Comparison of ENCODE assay signal across 12 cellular contexts in genomic region chr17:82489117-82489516, GRCh38. TPM values are rescaled to one million over a fixed set of nuclear protein-coding genes. Genes with fewer than 3 reads are reported as not detected.
DNase-seq lines count a peak whose midpoint lies in the region; ATAC-seq and TF ChIP-seq lines count a peak whose summit lies in the region.
"Had no signal": no experiment of that assay in that cellular context is flagged by ENCODE, and none has a peak within 500 bp of the region (broad histone marks: within the 10 kb centered on the region; RNA-seq: fewer than 3 reads in every experiment).

No MANE protein-coding gene starts in this region.

- H3K9me3 ChIP-seq in SK-N-SH (no peaks in the 10 kb centered on the region), right atrium auricular region (no peaks in the 10 kb centered on the region), subcutaneous abdominal adipose tissue (ENCODE audit: control insufficient read depth in 5 of 5, low read length in 5 of 5) (no peaks in the 10 kb centered on the region)

- H3K9ac ChIP-seq in SK-N-SH: no peak overlapping the region
- H3K9ac ChIP-seq in subcutaneous abdominal adipose tissue (ENCODE audit: low read length in 5 of 5): no peak overlapping the region

- H3K36me3 ChIP-seq in SK-N-SH (replicated peaks in 1 of 2; ENCODE audit: control insufficient read depth in 1 of 2, insufficient read depth in 2 of 2, low read length in 1 of 2): peaks cover 28 to 33% of the 10 kb centered on the region in 2 experiments
- H3K36me3 ChIP-seq in brain microvascular endothelial cell (replicated peaks): peaks cover 25% of the 10 kb centered on the region
- peaks cover 38% of the 10 kb centered on the region for H3K36me3 ChIP-seq in right atrium auricular region
- peaks cover 0 to 51% (median 34%) of the 10 kb centered on the region in 5 donors for H3K36me3 ChIP-seq in subcutaneous abdominal adipose tissue (ENCODE audit: control insufficient read depth in 5 of 5, insufficient read depth in 5 of 5, low read length in 5 of 5)

- no peak for TF ChIP-seq EP300 in SK-N-SH (IDR thresholded peaks at IDR 0.05; ENCODE audit: borderline replicate concordance in 1 of 2, low read depth in 1 of 2, low read length in 1 of 2)

- ATAC-seq in SK-N-SH treated with all-trans-retinoic acid at 6 μM for 48 hours: peak; percentile 10; the same call in 2 of the 3 replicates
- no peak for ATAC-seq in GM19035 (IDR thresholded peaks at IDR 0.05; ENCODE audit: unreplicated experiment)

- no peak overlapping the region for H2AFZ ChIP-seq in SK-N-SH (ENCODE audit: low read depth)

- H3K4me1 ChIP-seq in SK-N-SH (ENCODE audit: control insufficient read depth in 1 of 2, insufficient read depth in 2 of 2, low read depth in 1 of 2, low read length in 1 of 2): peaks cover 5 to 8% of the 10 kb centered on the region in 2 experiments; a peak in 2 of 4 replicates
- peaks cover 0 to 15% of the 10 kb centered on the region in 2 donors for H3K4me1 ChIP-seq in right atrium auricular region
- peaks cover 2 to 28% (median 21%) of the 10 kb centered on the region in 5 donors for H3K4me1 ChIP-seq in subcutaneous abdominal adipose tissue (ENCODE audit: control insufficient read depth in 5 of 5, insufficient read depth in 5 of 5, low read length in 5 of 5)

- no peak overlapping the region for H3K27ac ChIP-seq in SK-N-SH (ENCODE audit: low read depth in 2 of 2, low read length in 1 of 2)
- H3K27ac ChIP-seq in brain microvascular endothelial cell: no peak overlapping the region
- peak overlapping the region; percentile 77 to 78 for H3K27ac ChIP-seq in right atrium auricular region
- peak overlapping the region; percentile 85 for H3K27ac ChIP-seq in subcutaneous abdominal adipose tissue (ENCODE audit: low read depth, low read length)
- H3K27ac ChIP-seq: 22Rv1 had no signal

- H3F3A ChIP-seq in SK-N-SH (replicated peaks; ENCODE audit: insufficient read depth): peaks cover 39% of the 10 kb centered on the region

- H3K4me2 ChIP-seq in SK-N-SH: no peak overlapping the region

- whole genome bisulfite sequencing in SK-N-SH (ENCODE audit: low lambda C conversion rate): 80% methylated on average over 8 of the region's 8 CpGs

- no peak for TF ChIP-seq RAD21 in SK-N-SH (IDR thresholded peaks at IDR 0.05; ENCODE audit: low read length)

- no peak for DNase-seq in SK-N-SH
- peak; percentile 12 for DNase-seq in brain microvascular endothelial cell
- DNase-seq in right atrium auricular region (ENCODE audit: low spot score): peak; percentile 86
- no peak for DNase-seq in cerebellum (ENCODE audit: low spot score)
- DNase-seq in NCI-H1092 treated with DMSO at 0.1 percent for 48 hours (lab: John Stamatoyannopoulos, UW): no peak
- DNase-seq: cortex of kidney, NCI-H1105, T-cell had no signal

- TF ChIP-seq CTCF in SK-N-SH (IDR thresholded peaks at IDR 0.05) (no peak), brain microvascular endothelial cell (IDR thresholded peaks at IDR 0.05; ENCODE audit: low read depth, low read length, missing control alignments) (no peak), right atrium auricular region (IDR thresholded peaks at IDR 0.05) (no peak)

- H3K27me3 ChIP-seq in SK-N-SH (ENCODE audit: insufficient read depth): no peaks in the 10 kb centered on the region
- H3K27me3 ChIP-seq in brain microvascular endothelial cell (replicated peaks): no peaks in the 10 kb centered on the region
- no peaks in the 10 kb centered on the region for H3K27me3 ChIP-seq in right atrium auricular region
- no peaks in the 10 kb centered on the region for H3K27me3 ChIP-seq in subcutaneous abdominal adipose tissue (ENCODE audit: control insufficient read depth in 5 of 5, insufficient read depth in 4 of 5, low read length in 5 of 5)

- H3K79me2 ChIP-seq in SK-N-SH (ENCODE audit: insufficient read depth): no peaks in the 10 kb centered on the region

- no peaks in the 10 kb centered on the region for H4K20me1 ChIP-seq in SK-N-SH (ENCODE audit: insufficient read depth)

- in situ Hi-C loops in brain microvascular endothelial cell (cut with HindIII; ENCODE audit: low pct_ligation_motif_present, low sequenced_read_pairs): no loop called here

- POLR2A ChIA-PET in SK-N-SH (lab: Yijun Ruan, JAX): interaction anchor here (0.6 to 1.7 kb wide), 2 partner anchors 27 to 271 kb away, joined by 4 read pairs; no protein-coding TSS in a partner anchor

- H3K9me2 ChIP-seq in SK-N-SH: no peaks in the 10 kb centered on the region

- H3K4me3 ChIP-seq in SK-N-SH (ENCODE audit: low read depth in 2 of 2, low read length in 1 of 2) (no peak overlapping the region), brain microvascular endothelial cell (ENCODE audit: low read depth, low read length) (no peak overlapping the region), right atrium auricular region (no peak overlapping the region), subcutaneous abdominal adipose tissue (ENCODE audit: low read depth in 1 of 5, low read length in 5 of 5) (no peak overlapping the region)

- CTCF ChIA-PET in SK-N-SH (lab: Yijun Ruan, JAX): interaction anchor here (0.8 to 1.6 kb wide), 8 partner anchors 12 to 61 kb away, joined by 3 to 4 read pairs (median 3); partner anchors contain the start of gene FOXK2

TF ChIP-seq in SK-N-SH treated with all-trans-retinoic acid at 6 μM for 48 hours, 23 proteins besides CTCF, POLR2A, EP300 and RAD21 (continues in another document):
- TF ChIP-seq ZNF565 (CRISPR knock-in tag; conservative IDR thresholded peaks at IDR 0.05; ENCODE audit: low read depth) (no peak), PATZ1 (CRISPR knock-in tag; IDR thresholded peaks at IDR 0.05; ENCODE audit: borderline replicate concordance) (no peak)

TF ChIP-seq in SK-N-SH, 30 proteins besides CTCF, POLR2A, EP300 and RAD21:
- no peak for TF ChIP-seq USF1 (IDR thresholded peaks at IDR 0.05; ENCODE audit: borderline replicate concordance, low read depth)
- TF ChIP-seq YY1 (IDR thresholded peaks at IDR 0.05; ENCODE audit: low read depth): no peak
- TF ChIP-seq ELF1 (IDR thresholded peaks at IDR 0.05): no peak
- TF ChIP-seq FOSL2 (IDR thresholded peaks at IDR 0.05; ENCODE audit: borderline replicate concordance, low read depth): no peak
- TF ChIP-seq MXI1 (IDR thresholded peaks at IDR 0.05; ENCODE audit: low read depth, low read length): no peak
- TF ChIP-seq FOXJ3 (CRISPR knock-in tag; IDR thresholded peaks at IDR 0.05): no peak

RNA-seq across cellular contexts. Expression of gene FOXK2, which starts 30.4 kb away (rescaled TPM):
- 33.6 and 36.4 TPM in 2 replicates for polyA plus RNA-seq in SK-N-SH (2012; rRNA removed)
- polyA plus RNA-seq in SK-N-SH (2012; cell fraction: cytosol; rRNA removed): 21.3 and 29.9 TPM in 2 replicates
- 43.8 and 54.0 TPM in 2 replicates for polyA plus RNA-seq in SK-N-SH (2012; cell fraction: nucleus; rRNA removed)
- 10 to 100 TPM; 27.8 to 40.3 TPM for total RNA-seq in right atrium auricular region
- total RNA-seq in cerebellum: 43.5 TPM

RNA-seq across cellular contexts. Expression of gene NARF, which starts 30.6 kb away (rescaled TPM):
- 128 and 130 TPM in 2 replicates for polyA plus RNA-seq in SK-N-SH (2012; rRNA removed)
- polyA plus RNA-seq in SK-N-SH (2012; cell fraction: cytosol; rRNA removed): 90.6 and 112 TPM in 2 replicates
- polyA plus RNA-seq in SK-N-SH (2012; cell fraction: nucleus; rRNA removed): 222 and 289 TPM in 2 replicates
- total RNA-seq in right atrium auricular region: 10 to 100 TPM; 51.4 to 54.8 TPM
- 67.9 TPM for total RNA-seq in cerebellum

RNA-seq across cellular contexts. Expression of gene CYBC1, which starts 38.6 kb away (rescaled TPM):
- polyA plus RNA-seq in SK-N-SH (2012; rRNA removed): 160 and 165 TPM in 2 replicates
- polyA plus RNA-seq in SK-N-SH (2012; cell fraction: cytosol; rRNA removed): 97.3 and 115 TPM in 2 replicates
- polyA plus RNA-seq in SK-N-SH (2012; cell fraction: nucleus; rRNA removed): 403 and 584 TPM in 2 replicates
- total RNA-seq in right atrium auricular region: 10 to 100 TPM; 14.9 to 34.9 TPM
- total RNA-seq in cerebellum: 32.2 TPM

Comparison
In these comparisons a context has a peak if more than half of its experiments do, and no peak if none do; other contexts are left out.
1. DNase-seq: peak in brain microvascular endothelial cell (single experiment) and right atrium auricular region (single experiment); none in SK-N-SH (single experiment), cerebellum (single experiment) and NCI-H1092 treated with DMSO at 0.1 percent for 48 hours (single experiment).
2. H3K27ac ChIP-seq: peak in right atrium auricular region (2 of 2) and subcutaneous abdominal adipose tissue (single experiment); none in SK-N-SH (0 of 2) and brain microvascular endothelial cell (single experiment).